In the genomic region with DNA sequence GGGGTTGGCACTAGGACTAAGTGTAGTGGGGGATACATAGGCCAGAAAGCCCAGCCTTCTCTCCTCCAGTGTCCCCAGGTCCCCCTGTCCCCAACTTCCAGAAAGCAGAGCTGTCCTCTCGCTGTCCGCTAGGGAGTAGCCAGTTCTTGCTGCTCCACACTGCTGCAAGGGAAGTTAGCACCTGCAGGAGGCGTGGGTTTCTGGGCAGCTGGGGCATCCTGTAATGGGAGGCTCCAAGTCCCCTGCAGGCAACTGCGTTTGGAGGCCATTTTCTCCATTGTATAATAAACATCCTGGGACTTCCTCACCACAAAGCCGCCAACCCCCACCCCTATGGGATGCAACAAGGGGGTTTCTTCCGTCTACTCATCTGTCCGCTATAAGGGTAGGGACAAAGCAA, we compare ENCODE assay signal across 8 cellular contexts. TPM values are rescaled to one million over a fixed set of nuclear protein-coding genes. Genes with fewer than 3 reads are reported as not detected.
DNase-seq lines count a peak whose midpoint lies in the region; ATAC-seq lines count a peak whose summit lies in the region.

No MANE protein-coding gene starts in this region.

- no peak overlapping the region for H3K23ac ChIP-seq in mesendoderm (ENCODE audit: low read length)

- H3K9ac ChIP-seq in mesendoderm (ENCODE audit: low read length), result no peak overlapping the region

- no peak overlapping the region for H3K18ac ChIP-seq in mesendoderm (ENCODE audit: low read length)

- no peak overlapping the region for H4K5ac ChIP-seq in mesendoderm (ENCODE audit: low read length)

- ATAC-seq in GM19328 (IDR thresholded peaks at IDR 0.05; ENCODE audit: unreplicated experiment) (no peak), HG02852 (IDR thresholded peaks at IDR 0.05; ENCODE audit: unreplicated experiment) (no peak), HG03565 (IDR thresholded peaks at IDR 0.05; ENCODE audit: unreplicated experiment) (no peak)

- no CpG with 5 or more reads among the region's 7 CpGs for WGBS in mesendoderm (ENCODE audit: extremely low coverage, insufficient coverage, low lambda C conversion rate)

- no peak overlapping the region for H2BK120ac ChIP-seq in mesendoderm (ENCODE audit: low read depth, low read length)

- no peak overlapping the region for H3K4me3 ChIP-seq in Jurkat, Clone E6-1 (ENCODE audit: low read length)
- H3K4me3 ChIP-seq in mesendoderm (ENCODE audit: low read length), result no peak overlapping the region

- no peak overlapping the region for H2AK5ac ChIP-seq in mesendoderm (ENCODE audit: low read length)

- H3K79me1 ChIP-seq in mesendoderm (ENCODE audit: low read length), result no peaks in the 10 kb centered on the region

- peaks cover 11% of the 10 kb centered on the region for H3K4me1 ChIP-seq in mesendoderm (ENCODE audit: control insufficient read depth, low read depth, low read length)

- no peak overlapping the region for H3K56ac ChIP-seq in mesendoderm (ENCODE audit: low read length)

- DNase-seq in D341Med (ENCODE audit: low spot score), result peak; percentile 82
- peak; percentile 50 for DNase-seq in Jurkat, Clone E6-1 (ENCODE audit: low read depth, low spot score)
- peak; percentile 97 for DNase-seq in mesendoderm
- no peak for DNase-seq in NCI-H2029 treated with DMSO at 0.1 percent for 48 hours (lab: John Stamatoyannopoulos, UW)

- H3K36me3 ChIP-seq in mesendoderm (ENCODE audit: control insufficient read depth, insufficient read depth, low read length), result no peaks in the 10 kb centered on the region

- H3K27ac ChIP-seq in angular gyrus (ENCODE audit: low read depth, low read length) (peak overlapping the region; percentile 90), mesendoderm (ENCODE audit: low read depth, low read length) (no peak overlapping the region)

- no peaks in the 10 kb centered on the region for H3K79me2 ChIP-seq in mesendoderm (ENCODE audit: control insufficient read depth, insufficient read depth, low read length)

- no peak overlapping the region for H2BK15ac ChIP-seq in mesendoderm (replicated peaks; ENCODE audit: low read depth)

- H3K4me2 ChIP-seq in mesendoderm (ENCODE audit: low read length), result no peak overlapping the region

- H3K27me3 ChIP-seq in mesendoderm (ENCODE audit: insufficient read depth, low read length, poor library complexity), result peaks cover 11% of the 10 kb centered on the region

- H3K4ac ChIP-seq in mesendoderm (ENCODE audit: low read depth, low read length), result no peak overlapping the region

- no peak overlapping the region for H4K8ac ChIP-seq in mesendoderm (ENCODE audit: low read depth, low read length)

- H2BK5ac ChIP-seq in mesendoderm (ENCODE audit: low read length), result no peak overlapping the region

RNA-seq across cellular contexts. Expression of gene RPRML, which starts 1.7 kb away (rescaled TPM):
- polyA plus RNA-seq in Jurkat, Clone E6-1 (2012; ENCODE audit: insufficient read depth, insufficient read length), result not detected
- polyA plus RNA-seq in mesendoderm (2013, experiment 1 of 2), result 0.37 TPM
- 0.48 TPM for polyA plus RNA-seq in mesendoderm (2013, experiment 2 of 2)

RNA-seq across cellular contexts. Expression of gene GOSR2, which starts 54.4 kb away (rescaled TPM):
- polyA plus RNA-seq in Jurkat, Clone E6-1 (2012; ENCODE audit: insufficient read depth, insufficient read length), result 36.4 TPM
- 28.3 TPM for polyA plus RNA-seq in mesendoderm (2013, experiment 1 of 2)
- polyA plus RNA-seq in mesendoderm (2013, experiment 2 of 2), result 26.9 TPM
